Comparison of ENCODE assay signal across 30 cellular contexts in genomic region chr9:89868100-89868499, GRCh38.
"Had no signal": no experiment of that assay in that cellular context is flagged by ENCODE, and none has a peak within 500 bp of the region (broad histone marks: within the 10 kb centered on the region; RNA-seq: fewer than 3 reads in every experiment).

No MANE protein-coding gene starts in this region.

- H3K36me3 ChIP-seq: WERI-Rb-1 had no signal

- H3K27ac Mint-ChIP-seq: activated CD8-positive, alpha-beta T cell treated with anti-CD3 and anti-CD28 coated beads for 36 hours; activated naive CD4-positive, alpha-beta T cell treated with anti-CD3 and anti-CD28 coated beads, Interleukin-2, amount 50 U/mL, for 24 hours; activated naive CD8-positive, alpha-beta T cell treated with anti-CD3 and anti-CD28 coated beads, Interleukin-2, amount 50 U/mL, for 24 hours; activated T-cell treated with anti-CD3 and anti-CD28 coated beads, Interleukin-2, amount 50 U/mL, for 72 hours; activated T-helper 17 cell treated with anti-CD3 and anti-CD28 coated beads, Interleukin-2, amount 50 U/mL, for 72 hours; brain had no signal

- H3K27ac ChIP-seq: RWPE1, WERI-Rb-1 had no signal

- H3K9me3 Mint-ChIP-seq: activated CD8-positive, alpha-beta T cell treated with anti-CD3 and anti-CD28 coated beads for 36 hours; activated naive CD4-positive, alpha-beta T cell treated with anti-CD3 and anti-CD28 coated beads, Interleukin-2, amount 50 U/mL, for 24 hours; activated naive CD8-positive, alpha-beta T cell treated with anti-CD3 and anti-CD28 coated beads, Interleukin-2, amount 50 U/mL, for 24 hours; activated T-cell treated with anti-CD3 and anti-CD28 coated beads, Interleukin-2, amount 50 U/mL, for 72 hours; activated T-helper 17 cell treated with anti-CD3 and anti-CD28 coated beads, Interleukin-2, amount 50 U/mL, for 72 hours had no signal

- ATAC-seq: activated CD8-positive, alpha-beta T cell treated with anti-CD3 and anti-CD28 coated beads for 36 hours; activated naive CD8-positive, alpha-beta T cell treated with anti-CD3 and anti-CD28 coated beads, Interleukin-2, amount 50 U/mL, for 24 hours; activated T-cell treated with anti-CD3 and anti-CD28 coated beads, Interleukin-2, amount 50 U/mL, for 72 hours; activated T-helper 17 cell treated with anti-CD3 and anti-CD28 coated beads, Interleukin-2, amount 50 U/mL, for 72 hours; K562; PC-3 had no signal

- H3K4me3 ChIP-seq: K562 had no signal

- H3K4me1 Mint-ChIP-seq: activated naive CD4-positive, alpha-beta T cell treated with anti-CD3 and anti-CD28 coated beads, Interleukin-2, amount 50 U/mL, for 24 hours; activated naive CD8-positive, alpha-beta T cell treated with anti-CD3 and anti-CD28 coated beads, Interleukin-2, amount 50 U/mL, for 24 hours; activated T-helper 17 cell treated with anti-CD3 and anti-CD28 coated beads, Interleukin-2, amount 50 U/mL, for 72 hours had no signal

- H3K4me3 Mint-ChIP-seq: activated CD8-positive, alpha-beta T cell treated with anti-CD3 and anti-CD28 coated beads for 36 hours; activated naive CD4-positive, alpha-beta T cell treated with anti-CD3 and anti-CD28 coated beads, Interleukin-2, amount 50 U/mL, for 24 hours; activated naive CD8-positive, alpha-beta T cell treated with anti-CD3 and anti-CD28 coated beads, Interleukin-2, amount 50 U/mL, for 24 hours; activated T-cell treated with anti-CD3 and anti-CD28 coated beads, Interleukin-2, amount 50 U/mL, for 72 hours; activated T-helper 17 cell treated with anti-CD3 and anti-CD28 coated beads, Interleukin-2, amount 50 U/mL, for 72 hours; brain had no signal

- H3K27me3 Mint-ChIP-seq: activated CD8-positive, alpha-beta T cell treated with anti-CD3 and anti-CD28 coated beads for 36 hours; activated naive CD4-positive, alpha-beta T cell treated with anti-CD3 and anti-CD28 coated beads, Interleukin-2, amount 50 U/mL, for 24 hours; activated naive CD8-positive, alpha-beta T cell treated with anti-CD3 and anti-CD28 coated beads, Interleukin-2, amount 50 U/mL, for 24 hours; activated T-helper 17 cell treated with anti-CD3 and anti-CD28 coated beads, Interleukin-2, amount 50 U/mL, for 72 hours had no signal

- DNase-seq: activated CD4-positive, alpha-beta T cell treated with anti-CD3 and anti-CD28 coated beads for 1 hour; activated CD4-positive, alpha-beta T cell treated with anti-CD3 and anti-CD28 coated beads for 48 hours; activated CD4-positive, CD25-positive, alpha-beta regulatory T cell; activated CD8-positive, alpha-beta T cell treated with anti-CD3 and anti-CD28 coated beads for 36 hours; activated naive CD4-positive, alpha-beta T cell treated with Interleukin-2 at 50 U/mL for 16 hours; activated naive CD8-positive, alpha-beta T cell treated with anti-CD3 and anti-CD28 coated beads, Interleukin-2, amount 50 U/mL, for 24 hours; activated T-cell treated with anti-CD3 and anti-CD28 coated beads, Interleukin-2, amount 50 U/mL, for 1 hour; activated T-cell treated with anti-CD3 and anti-CD28 coated beads, Interleukin-2, amount 50 U/mL, for 72 hours; anterior cingulate cortex; central memory CD4-positive, alpha-beta T cell; NCI-H1105; NCI-H1417 treated with DMSO at 0.1 percent for 48 hours; NCI-H1930; NCI-H2081 treated with DMSO at 0.1 percent for 48 hours; NCI-H345; NCI-H524 treated with DMSO at 0.1 percent for 48 hours; NCI-H748 treated with DMSO at 0.1 percent for 48 hours; NK-92 treated with Interleukin-12 subunit alpha and Interleukin-12 subunit beta, amount 100 ng/mL, for 24 hours; PC-3; Right ventricle myocardium superior; SW 1271; T-helper 1 cell; T-helper 2 cell; T-helper 9 cell; WERI-Rb-1 had no signal

- H3K36me3 Mint-ChIP-seq: activated naive CD4-positive, alpha-beta T cell treated with anti-CD3 and anti-CD28 coated beads, Interleukin-2, amount 50 U/mL, for 24 hours; brain had no signal
